In genomic region chr6:122283884-122284283, GRCh38 we compare ENCODE assay signal across 31 cellular contexts.
"Had no signal": no experiment of that assay in that cellular context is flagged by ENCODE, and none has a peak within 500 bp of the region (broad histone marks: within the 10 kb centered on the region; RNA-seq: fewer than 3 reads in every experiment).

No MANE protein-coding gene starts in this region.

- H3K27me3 ChIP-seq: ovary, spleen, stomach, tibial artery, transverse colon, upper lobe of right lung, vagina had no signal

- ATAC-seq: naive thymus-derived CD8-positive, alpha-beta T cell; natural killer cell treated with Interleukin-12 subunit alpha and Interleukin-12 subunit beta and Interleukin-15 and Interleukin-18, amount 100 ng/mL, for 72 hours; psoas muscle; right cardiac atrium; sciatic nerve; stimulated activated effector memory CD8-positive, alpha-beta T cell treated with anti-CD3 and anti-CD28 coated beads, Interleukin-12 subunit alpha, Interleukin-12 subunit beta, amount 100 ng/mL, for 72 hours; stimulated activated naive B cell treated with anti-CD40 and anti-IgM and Interleukin-4, amounts not matched to agents 10 μg/mL and 1 μg/mL and 100 μg/mL, for 72 hours; upper lobe of right lung had no signal

- H3K36me3 Mint-ChIP-seq: naive B cell; naive thymus-derived CD8-positive, alpha-beta T cell; natural killer cell treated with Interleukin-12 subunit alpha and Interleukin-12 subunit beta and Interleukin-15 and Interleukin-18, amount 100 ng/mL, for 72 hours; stimulated activated effector memory CD8-positive, alpha-beta T cell treated with anti-CD3 and anti-CD28 coated beads, Interleukin-12 subunit alpha, Interleukin-12 subunit beta, amount 100 ng/mL, for 72 hours; stimulated activated naive B cell treated with anti-CD40 and anti-IgM and Interleukin-4, amounts not matched to agents 10 μg/mL and 1 μg/mL and 100 μg/mL, for 72 hours; type B pancreatic cell had no signal

- H3K9ac ChIP-seq: parathyroid adenoma had no signal

- H3K27ac ChIP-seq: ovary, parathyroid adenoma, psoas muscle, skin epidermis, spleen, stomach, thoracic aorta, tibial artery, transverse colon, upper lobe of right lung, vagina had no signal

- H3K4me1 Mint-ChIP-seq: naive B cell; naive thymus-derived CD8-positive, alpha-beta T cell; nephron progenitor cell; neural crest cell; stimulated activated effector memory CD8-positive, alpha-beta T cell treated with anti-CD3 and anti-CD28 coated beads, Interleukin-12 subunit alpha, Interleukin-12 subunit beta, amount 100 ng/mL, for 72 hours; stimulated activated naive B cell treated with anti-CD40 and anti-IgM and Interleukin-4, amounts not matched to agents 10 μg/mL and 1 μg/mL and 100 μg/mL, for 72 hours had no signal

- H3K4me2 ChIP-seq: smooth muscle cell had no signal

- H3K4me3 Mint-ChIP-seq: naive B cell; naive thymus-derived CD8-positive, alpha-beta T cell; natural killer cell treated with Interleukin-12 subunit alpha and Interleukin-12 subunit beta and Interleukin-15 and Interleukin-18, amount 100 ng/mL, for 72 hours; nephron progenitor cell; neural crest cell; stimulated activated effector memory CD8-positive, alpha-beta T cell treated with anti-CD3 and anti-CD28 coated beads, Interleukin-12 subunit alpha, Interleukin-12 subunit beta, amount 100 ng/mL, for 72 hours; stimulated activated naive B cell treated with anti-CD40 and anti-IgM and Interleukin-4, amounts not matched to agents 10 μg/mL and 1 μg/mL and 100 μg/mL, for 72 hours; stimulated activated naive CD8-positive, alpha-beta T cell treated with anti-CD3 and anti-CD28 coated beads, Interleukin-15, Interleukin-2, amounts not matched to agents 100 ng/mL and 50 ng/mL, for 24 hours; type B pancreatic cell had no signal

- H3K4me1 ChIP-seq: parathyroid adenoma, spleen, stomach, tibial artery, transverse colon, upper lobe of right lung, vagina had no signal

- H3K4me3 ChIP-seq: ovary, psoas muscle, skin epidermis, smooth muscle cell, spleen, stomach, thoracic aorta, tibial artery, transverse colon, upper lobe of right lung, vagina had no signal

- H3K9me3 Mint-ChIP-seq: naive thymus-derived CD8-positive, alpha-beta T cell; natural killer cell treated with Interleukin-12 subunit alpha and Interleukin-12 subunit beta and Interleukin-15 and Interleukin-18, amount 100 ng/mL, for 72 hours; stimulated activated effector memory CD8-positive, alpha-beta T cell treated with anti-CD3 and anti-CD28 coated beads, Interleukin-12 subunit alpha, Interleukin-12 subunit beta, amount 100 ng/mL, for 72 hours; stimulated activated naive CD8-positive, alpha-beta T cell treated with anti-CD3 and anti-CD28 coated beads, Interleukin-15, Interleukin-2, amounts not matched to agents 100 ng/mL and 50 ng/mL, for 24 hours; type B pancreatic cell had no signal

- H3K79me2 ChIP-seq: parathyroid adenoma had no signal

- H3K9me3 ChIP-seq: ovary, psoas muscle, thoracic aorta, tibial artery, transverse colon, upper lobe of right lung, vagina had no signal

- H3K36me3 ChIP-seq: ovary, spleen, stomach, thoracic aorta, tibial artery, transverse colon, upper lobe of right lung, vagina had no signal

- H3K27ac Mint-ChIP-seq: naive B cell; naive thymus-derived CD8-positive, alpha-beta T cell; natural killer cell treated with Interleukin-12 subunit alpha and Interleukin-12 subunit beta and Interleukin-15 and Interleukin-18, amount 100 ng/mL, for 72 hours; nephron progenitor cell; progenitor cell of endocrine pancreas; stimulated activated effector memory CD8-positive, alpha-beta T cell treated with anti-CD3 and anti-CD28 coated beads, Interleukin-12 subunit alpha, Interleukin-12 subunit beta, amount 100 ng/mL, for 72 hours; stimulated activated naive B cell treated with anti-CD40 and anti-IgM and Interleukin-4, amounts not matched to agents 10 μg/mL and 1 μg/mL and 100 μg/mL, for 72 hours; stimulated activated naive CD8-positive, alpha-beta T cell treated with anti-CD3 and anti-CD28 coated beads, Interleukin-15, Interleukin-2, amounts not matched to agents 100 ng/mL and 50 ng/mL, for 24 hours; type B pancreatic cell had no signal

- H2AFZ ChIP-seq: parathyroid adenoma had no signal

- DNase-seq: naive B cell; naive thymus-derived CD8-positive, alpha-beta T cell; nephron progenitor cell; occipital lobe; ovary; posterior cingulate gyrus; psoas muscle; right cardiac atrium; spleen; stimulated activated CD4-positive, alpha-beta T cell treated with anti-CD3 and anti-CD28 coated beads, Interleukin-12 subunit alpha, Interleukin-12 subunit beta, amount 100 ng/mL, for 4 hours; stimulated activated CD4-positive, alpha-beta T cell treated with anti-CD3 and anti-CD28 coated beads, Interleukin-2, amount 100 ng/mL, for 24 hours; stimulated activated CD4-positive, alpha-beta T cell treated with anti-CD3 and anti-CD28 coated beads, Interleukin-2, amount 100 ng/mL, for 48 hours; stimulated activated CD4-positive, alpha-beta T cell treated with anti-CD3 and anti-CD28 coated beads, Interleukin-4, amount 100 ng/mL, for 24 hours; stimulated activated naive B cell treated with anti-CD40 and anti-IgM and Interleukin-4, amounts not matched to agents 10 μg/mL and 1 μg/mL and 100 μg/mL, for 72 hours; stimulated activated naive CD4-positive, alpha-beta T cell treated with Interleukin-2 at 50 U/mL for 16 hours; stomach; tibial artery; transverse colon; upper lobe of right lung had no signal

- H3K27me3 Mint-ChIP-seq: natural killer cell treated with Interleukin-12 subunit alpha and Interleukin-12 subunit beta and Interleukin-15 and Interleukin-18, amount 100 ng/mL, for 72 hours; progenitor cell of endocrine pancreas; stimulated activated naive B cell treated with anti-CD40 and anti-IgM and Interleukin-4, amounts not matched to agents 10 μg/mL and 1 μg/mL and 100 μg/mL, for 72 hours; stimulated activated naive CD8-positive, alpha-beta T cell treated with anti-CD3 and anti-CD28 coated beads, Interleukin-15, Interleukin-2, amounts not matched to agents 100 ng/mL and 50 ng/mL, for 24 hours; type B pancreatic cell had no signal
